In the genomic region with DNA sequence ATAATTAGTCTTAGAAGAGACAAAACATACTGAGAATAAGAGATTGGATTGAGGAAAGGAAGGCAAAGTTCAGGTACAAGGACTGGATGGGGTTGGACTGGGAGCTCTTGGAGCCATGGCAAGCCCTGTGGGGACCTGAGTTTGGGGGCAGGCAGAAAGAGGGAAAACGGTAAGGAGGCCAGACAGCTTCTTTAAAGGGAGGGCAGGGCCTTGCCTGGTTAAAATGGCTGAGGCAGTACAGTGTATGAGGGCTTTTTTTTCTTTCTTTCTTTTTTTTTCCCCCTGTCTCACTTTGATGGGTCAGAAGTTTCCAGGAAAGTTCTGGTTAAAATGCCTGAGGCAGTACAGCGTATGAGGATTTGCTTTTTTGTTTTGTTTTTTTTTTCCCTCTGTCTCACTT, we compare ENCODE assay signal across 12 cellular contexts. TPM values are rescaled to one million over a fixed set of nuclear protein-coding genes. Genes with fewer than 3 reads are reported as not detected.
A peak's percentile ranks its signal among the peaks of the same experiment; 100 is the strongest.
DNase-seq lines count a peak whose midpoint lies in the region; ATAC-seq and TF ChIP-seq lines count a peak whose summit lies in the region.
"Had no signal": no experiment of that assay in that cellular context is flagged by ENCODE, and none has a peak within 500 bp of the region (broad histone marks: within the 10 kb centered on the region; RNA-seq: fewer than 3 reads in every experiment).

No MANE protein-coding gene starts in this region.

- peak overlapping the region; percentile 8 to 84 (median 76) for H3K27ac ChIP-seq in esophagus squamous epithelium
- peak overlapping the region; percentile 80 to 97 for H3K27ac ChIP-seq in tibial artery

- H3K9me3 Mint-ChIP-seq in activated T-helper 17 cell treated with anti-CD3 and anti-CD28 coated beads, Interleukin-2, amount 50 U/mL, for 72 hours: no peaks in the 10 kb centered on the region
- H3K9me3 Mint-ChIP-seq in nephron: no peaks in the 10 kb centered on the region
- H3K9me3 Mint-ChIP-seq: activated T-cell treated with anti-CD3 and anti-CD28 coated beads, Interleukin-2, amount 50 U/mL, for 72 hours had no signal

- peaks cover 16% of the 10 kb centered on the region for H3K4me1 Mint-ChIP-seq in activated T-helper 17 cell treated with anti-CD3 and anti-CD28 coated beads, Interleukin-2, amount 50 U/mL, for 72 hours
- H3K4me1 Mint-ChIP-seq in nephron: peaks cover 34% of the 10 kb centered on the region

- H3K4me1 ChIP-seq in esophagus squamous epithelium: peaks cover 15 to 64% (median 36%) of the 10 kb centered on the region in 3 donors
- peaks cover 0 to 97% (median 58%) of the 10 kb centered on the region in 4 donors for H3K4me1 ChIP-seq in tibial artery

- peak overlapping the region; percentile 15 for H3K27ac Mint-ChIP-seq in activated T-helper 17 cell treated with anti-CD3 and anti-CD28 coated beads, Interleukin-2, amount 50 U/mL, for 72 hours
- peak overlapping the region; percentile 83 to 95 (median 84) for H3K27ac Mint-ChIP-seq in nephron
- H3K27ac Mint-ChIP-seq: activated T-cell treated with anti-CD3 and anti-CD28 coated beads, Interleukin-2, amount 50 U/mL, for 72 hours had no signal

- H3K36me3 ChIP-seq in esophagus squamous epithelium (no peaks in the 10 kb centered on the region), tibial artery (no peaks in the 10 kb centered on the region)

- H3K4me3 ChIP-seq in esophagus squamous epithelium (peak overlapping the region in 1 of 4 donors; percentile 13), tibial artery (peak overlapping the region in 1 of 2 donors; percentile 10)

- TF ChIP-seq CTCF in esophagus squamous epithelium (IDR thresholded peaks at IDR 0.05) (no peak), nephron (IDR thresholded peaks at IDR 0.05; ENCODE audit: unreplicated experiment in 3 of 3) (no peak), tibial artery (IDR thresholded peaks at IDR 0.05) (no peak)

- WGBS in esophagus squamous epithelium, 2 donors: 22 to 42% methylated on average over 2 of the region's 2 CpGs

- H3K27me3 ChIP-seq in esophagus squamous epithelium (no peaks in the 10 kb centered on the region), tibial artery (no peaks in the 10 kb centered on the region)

- H3K27me3 Mint-ChIP-seq in activated T-helper 17 cell treated with anti-CD3 and anti-CD28 coated beads, Interleukin-2, amount 50 U/mL, for 72 hours: no peaks in the 10 kb centered on the region
- no peaks in the 10 kb centered on the region for H3K27me3 Mint-ChIP-seq in nephron (ENCODE audit: low read depth)

- DNase-seq in esophagus squamous epithelium (lab: John Stamatoyannopoulos, UW): no peak
- no peak for DNase-seq in tibial artery
- DNase-seq in NCI-H187 treated with DMSO at 0.1 percent for 48 hours (lab: John Stamatoyannopoulos, UW): no peak
- DNase-seq: activated T-cell treated with anti-CD3 and anti-CD28 coated beads, Interleukin-2, amount 50 U/mL, for 72 hours; effector memory CD4-positive, alpha-beta T cell; GDM1; NCI-H748 treated with DMSO at 0.1 percent for 48 hours; stimulated activated CD4-positive, alpha-beta T cell treated with anti-CD3 and anti-CD28 coated beads, Interleukin-4, amount 100 ng/mL, for 4 hours had no signal

- no peaks in the 10 kb centered on the region for H3K36me3 Mint-ChIP-seq in activated T-helper 17 cell treated with anti-CD3 and anti-CD28 coated beads, Interleukin-2, amount 50 U/mL, for 72 hours (ENCODE audit: low read depth)
- peaks cover 15% of the 10 kb centered on the region for H3K36me3 Mint-ChIP-seq in nephron (ENCODE audit: low read depth)

- ATAC-seq in activated T-helper 17 cell treated with anti-CD3 and anti-CD28 coated beads, Interleukin-2, amount 50 U/mL, for 72 hours (replicated peaks): no peak
- no peak for ATAC-seq in HG02840 (IDR thresholded peaks at IDR 0.05; ENCODE audit: low FRiP score, unreplicated experiment)
- ATAC-seq in HG03439 (IDR thresholded peaks at IDR 0.05; ENCODE audit: unreplicated experiment): no peak
- ATAC-seq: activated T-cell treated with anti-CD3 and anti-CD28 coated beads, Interleukin-2, amount 50 U/mL, for 72 hours had no signal

- intact Hi-C loops in esophagus squamous epithelium (cut with DNase I): no loop called here
- intact Hi-C loops in tibial artery (cut with DNase I; ENCODE audit: low total_unique reads): no loop called here

- no peak for TF ChIP-seq POLR2A in esophagus squamous epithelium (IDR thresholded peaks at IDR 0.05)

- no peak overlapping the region for H3K4me3 Mint-ChIP-seq in activated T-helper 17 cell treated with anti-CD3 and anti-CD28 coated beads, Interleukin-2, amount 50 U/mL, for 72 hours
- H3K4me3 Mint-ChIP-seq in nephron: no peak overlapping the region
- H3K4me3 Mint-ChIP-seq: activated T-cell treated with anti-CD3 and anti-CD28 coated beads, Interleukin-2, amount 50 U/mL, for 72 hours had no signal

- no peaks in the 10 kb centered on the region for H3K9me3 ChIP-seq in esophagus squamous epithelium
- H3K9me3 ChIP-seq in tibial artery: no peaks in the 10 kb centered on the region

RNA-seq across cellular contexts. Expression of a gene that starts 16.7 kb away (rescaled TPM):
- total RNA-seq in activated T-helper 17 cell treated with anti-CD3 and anti-CD28 coated beads, Interleukin-2, amount 50 U/mL, for 72 hours: 10 to 100 TPM in 1 of 2 donors, 1 to 10 TPM in 1; 4.3 to 11.6 TPM
- 10 to 100 TPM; 26.3 to 36.3 (median 30.6) TPM for total RNA-seq in esophagus squamous epithelium
